ENCODE assay signal across 8 cellular contexts in genomic region chr5:170273968-170274710, GRCh38. TPM values are rescaled to one million over a fixed set of nuclear protein-coding genes. Genes with fewer than 3 reads are reported as not detected.
A peak's percentile ranks its signal among the peaks of the same experiment; 100 is the strongest.
DNase-seq lines count a peak whose midpoint lies in the region; ATAC-seq and TF ChIP-seq lines count a peak whose summit lies in the region.

No MANE protein-coding gene starts in this region.

- TF ChIP-seq CTCF in mesothelial cell of epicardium (IDR thresholded peaks at IDR 0.05; ENCODE audit: unreplicated experiment), result no peak

- peak; percentile 16 for ATAC-seq in activated CD4-positive, alpha-beta T cell treated with anti-CD3 and anti-CD28 coated beads for 36 hours
- no peak for ATAC-seq in HG03045 (IDR thresholded peaks at IDR 0.05; ENCODE audit: unreplicated experiment)

- H3K27me3 Mint-ChIP-seq in activated CD4-positive, alpha-beta T cell treated with anti-CD3 and anti-CD28 coated beads for 36 hours, result no peaks in the 10 kb centered on the region
- H3K27me3 Mint-ChIP-seq in mesothelial cell of epicardium (ENCODE audit: low read depth), result peaks cover 6% of the 10 kb centered on the region

- POLR2A ChIA-PET in activated CD4-positive, alpha-beta T cell treated with anti-CD3 and anti-CD28 coated beads for 36 hours (lab: Charles Lee), result interaction anchor here (0.6 to 1.6 kb wide), 7 partner anchors 15 to 60 kb away, joined by 3 to 15 read pairs (median 4); no protein-coding TSS in a partner anchor

- intact Hi-C loops in activated CD4-positive, alpha-beta T cell treated with anti-CD3 and anti-CD28 coated beads for 36 hours (cut with DNase I, micrococcal nuclease), result loop anchor here (1.0 to 10.0 kb wide), 5 partner anchors 49 to 1901 kb away; partner anchors contain the start of gene NPM1 (in 1 of the 2)

- H3K4me3 Mint-ChIP-seq in activated CD4-positive, alpha-beta T cell treated with anti-CD3 and anti-CD28 coated beads for 36 hours, result peak overlapping the region; percentile 45
- no peak overlapping the region for H3K4me3 Mint-ChIP-seq in mesothelial cell of epicardium

- peaks cover 92% of the 10 kb centered on the region for H3K4me1 Mint-ChIP-seq in activated CD4-positive, alpha-beta T cell treated with anti-CD3 and anti-CD28 coated beads for 36 hours
- peaks cover 10% of the 10 kb centered on the region for H3K4me1 Mint-ChIP-seq in mesothelial cell of epicardium

- peaks cover 83% of the 10 kb centered on the region for H3K36me3 Mint-ChIP-seq in activated CD4-positive, alpha-beta T cell treated with anti-CD3 and anti-CD28 coated beads for 36 hours (ENCODE audit: low read depth)
- no peaks in the 10 kb centered on the region for H3K36me3 Mint-ChIP-seq in mesothelial cell of epicardium

- TF ChIP-seq POLR2A in erythroblast (IDR thresholded peaks at IDR 0.05; ENCODE audit: low read length), result no peak

- no peaks in the 10 kb centered on the region for H3K9me3 Mint-ChIP-seq in activated CD4-positive, alpha-beta T cell treated with anti-CD3 and anti-CD28 coated beads for 36 hours (ENCODE audit: low read depth)
- no peaks in the 10 kb centered on the region for H3K9me3 Mint-ChIP-seq in mesothelial cell of epicardium

- CTCF ChIA-PET in activated CD4-positive, alpha-beta T cell treated with anti-CD3 and anti-CD28 coated beads for 36 hours (lab: Charles Lee), result interaction anchor here (0.6 to 10.4 kb wide), 20 partner anchors 9 to 141 kb away, joined by 3 to 180 read pairs (median 5); partner anchors contain the start of gene LCP2

- H3K27ac Mint-ChIP-seq in activated CD4-positive, alpha-beta T cell treated with anti-CD3 and anti-CD28 coated beads for 36 hours, result peak overlapping the region; percentile 92
- no peak overlapping the region for H3K27ac Mint-ChIP-seq in mesothelial cell of epicardium

- DNase-seq in DMS153 (lab: John Stamatoyannopoulos, UW) (peak; percentile 52), MV-4-11 (lab: John Stamatoyannopoulos, UW) (peak; percentile 47), erythroblast (lab: John Stamatoyannopoulos, UW) (peak; percentile 75 to 77), mesothelial cell of epicardium (ENCODE audit: low spot score in 2 of 2, unreplicated experiment in 2 of 2) (no peak), cerebellum (ENCODE audit: low spot score) (no peak)
- peak; percentile 81 for DNase-seq in activated CD4-positive, alpha-beta T cell treated with anti-CD3 and anti-CD28 coated beads for 36 hours
- DNase-seq in stimulated activated naive CD4-positive, alpha-beta T cell treated with Interleukin-2 at 50 U/mL for 16 hours (lab: John Stamatoyannopoulos, UW), result peak; percentile 42

RNA-seq across cellular contexts. Expression of gene LCP2, which starts 23.4 kb away (rescaled TPM):
- total RNA-seq in activated CD4-positive, alpha-beta T cell treated with anti-CD3 and anti-CD28 coated beads for 36 hours, result 100 to 1,000 TPM; 173 to 232 TPM
- not detected in 3 replicates for total RNA-seq in mesothelial cell of epicardium
- total RNA-seq in cerebellum, result 3.6 TPM

RNA-seq across cellular contexts. Expression of gene C5orf58, which starts 41.4 kb away (rescaled TPM):
- total RNA-seq in activated CD4-positive, alpha-beta T cell treated with anti-CD3 and anti-CD28 coated beads for 36 hours, result not detected
- not detected in 3 replicates for total RNA-seq in mesothelial cell of epicardium
- total RNA-seq in cerebellum, result not detected

Comparison
In these comparisons a context has a peak if more than half of its experiments do, and no peak if none do; other contexts are left out.
1. DNase-seq: peak in DMS153 (single experiment), MV-4-11 (single experiment), activated CD4-positive, alpha-beta T cell treated with anti-CD3 and anti-CD28 coated beads for 36 hours (single experiment), erythroblast (2 of 2) and stimulated activated naive CD4-positive, alpha-beta T cell treated with Interleukin-2 at 50 U/mL for 16 hours (single experiment); none in mesothelial cell of epicardium (0 of 2) and cerebellum (single experiment).
2. RNA of gene LCP2, which starts 23.4 kb away (total RNA-seq): 173 to 232 TPM in activated CD4-positive, alpha-beta T cell treated with anti-CD3 and anti-CD28 coated beads for 36 hours; 3.6 TPM in cerebellum (single experiment) and not detected in mesothelial cell of epicardium; every median in the first group is over 10 times any median in the second.